9 cellular contexts compared by ENCODE assay signal in the genomic region with DNA sequence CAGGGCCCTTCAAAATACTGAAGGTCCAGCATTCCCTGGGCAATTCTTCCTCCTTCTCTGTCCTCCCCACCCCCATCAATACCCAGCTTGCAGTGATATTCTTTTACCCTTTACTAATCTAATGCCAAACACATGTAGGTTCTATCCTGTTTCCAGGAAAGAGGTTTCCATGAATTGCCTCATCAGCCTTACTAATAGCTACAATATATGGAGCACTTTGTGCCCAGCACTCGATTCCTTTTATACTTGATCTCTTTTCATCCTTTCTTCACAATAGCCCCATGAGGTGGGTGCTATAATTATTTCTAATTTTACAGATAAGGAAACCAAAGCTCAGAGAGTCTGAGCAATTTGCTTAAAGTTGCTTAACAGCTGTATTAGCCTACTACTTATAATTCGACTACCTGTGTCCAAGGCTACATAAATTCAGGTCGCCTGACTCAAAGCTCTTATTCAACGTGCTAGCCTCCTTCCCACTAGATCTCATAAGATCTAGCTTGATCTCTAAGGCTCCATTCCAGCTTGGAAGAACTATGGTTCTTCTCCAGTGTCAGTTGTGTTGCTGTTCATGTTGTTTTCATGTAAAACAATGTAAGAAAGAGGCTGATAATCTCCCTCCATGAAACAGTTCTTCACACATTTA.
DNase-seq lines count a peak whose midpoint lies in the region; TF ChIP-seq lines count a peak whose summit lies in the region.
"Had no signal": no experiment of that assay in that cellular context is flagged by ENCODE, and none has a peak within 500 bp of the region (broad histone marks: within the 10 kb centered on the region; RNA-seq: fewer than 3 reads in every experiment).

No MANE protein-coding gene starts in this region.

- no peaks in the 10 kb centered on the region for H3K27me3 ChIP-seq in HUES48 (ENCODE audit: control insufficient read depth, insufficient read depth, low read length)
- H3K27me3 ChIP-seq: neutrophil had no signal

- peak overlapping the region; percentile 89 for H3K27ac ChIP-seq in HUES48 (ENCODE audit: low read depth, low read length)
- H3K27ac ChIP-seq: neutrophil had no signal

- H3K27me3 Mint-ChIP-seq in neural crest cell (ENCODE audit: low read depth): no peaks in the 10 kb centered on the region

- DNase-seq in EL (peak; percentile 59), cardiac fibroblast (ENCODE audit: low read depth in 2 of 2) (peak; percentile 46 to 52), neural crest cell (ENCODE audit: low read depth, low spot score) (no peak), GM19238 (ENCODE audit: insufficient read length, low spot score) (no peak), cerebellar cortex (ENCODE audit: low spot score) (no peak)
- DNase-seq in activated naive CD4-positive, alpha-beta T cell treated with Interleukin-2 at 50 U/mL for 16 hours: no peak
- no peak for DNase-seq in stimulated activated CD4-positive, alpha-beta T cell treated with anti-CD3 and anti-CD28 coated beads, Interleukin-4, amount 100 ng/mL, for 24 hours

- H3K9me3 ChIP-seq in HUES48 (ENCODE audit: control insufficient read depth, insufficient read depth, low read length): no peaks in the 10 kb centered on the region
- H3K9me3 ChIP-seq: neutrophil had no signal

- peaks cover 40% of the 10 kb centered on the region for H3K4me1 Mint-ChIP-seq in neural crest cell

- H3K9ac ChIP-seq in HUES48 (ENCODE audit: low read depth, low read length): no peak overlapping the region; the same call in 1 of the 2 replicates

- peaks cover 23% of the 10 kb centered on the region for H3K4me1 ChIP-seq in HUES48 (ENCODE audit: control insufficient read depth, insufficient read depth, low read length)

- H3K36me3 ChIP-seq in HUES48 (ENCODE audit: control insufficient read depth, insufficient read depth, low read length): no peaks in the 10 kb centered on the region
- H3K36me3 ChIP-seq: neutrophil had no signal

- no peak overlapping the region for H3K4me3 Mint-ChIP-seq in neural crest cell

- H3K27ac Mint-ChIP-seq in neural crest cell (ENCODE audit: unreplicated experiment): peak overlapping the region; percentile 78

- peaks cover 12% of the 10 kb centered on the region for H3K9me3 Mint-ChIP-seq in neural crest cell

- H3K36me3 Mint-ChIP-seq in neural crest cell (ENCODE audit: low read depth): peaks cover 5% of the 10 kb centered on the region

- TF ChIP-seq CTCF in cardiac fibroblast (IDR thresholded peaks at IDR 0.05; ENCODE audit: low read depth, low read length) (no peak), neural crest cell (conservative IDR thresholded peaks at IDR 0.05) (no peak)

- H3K4me3 ChIP-seq in HUES48 (ENCODE audit: low read depth, low read length) (no peak overlapping the region; the same call in 1 of the 2 replicates), cardiac fibroblast (replicated peaks in 1 of 2; ENCODE audit: low read depth in 2 of 2, low read length in 2 of 2) (no peak overlapping the region)

Comparison
In these comparisons a context has a peak if more than half of its experiments do, and no peak if none do; other contexts are left out.
1. DNase-seq: peak in EL (single experiment) and cardiac fibroblast (2 of 2); none in neural crest cell (single experiment), activated naive CD4-positive, alpha-beta T cell treated with Interleukin-2 at 50 U/mL for 16 hours (single experiment), GM19238 (single experiment), cerebellar cortex (single experiment) and stimulated activated CD4-positive, alpha-beta T cell treated with anti-CD3 and anti-CD28 coated beads, Interleukin-4, amount 100 ng/mL, for 24 hours (single experiment).